9 cellular contexts compared by ENCODE assay signal in the genomic region with DNA sequence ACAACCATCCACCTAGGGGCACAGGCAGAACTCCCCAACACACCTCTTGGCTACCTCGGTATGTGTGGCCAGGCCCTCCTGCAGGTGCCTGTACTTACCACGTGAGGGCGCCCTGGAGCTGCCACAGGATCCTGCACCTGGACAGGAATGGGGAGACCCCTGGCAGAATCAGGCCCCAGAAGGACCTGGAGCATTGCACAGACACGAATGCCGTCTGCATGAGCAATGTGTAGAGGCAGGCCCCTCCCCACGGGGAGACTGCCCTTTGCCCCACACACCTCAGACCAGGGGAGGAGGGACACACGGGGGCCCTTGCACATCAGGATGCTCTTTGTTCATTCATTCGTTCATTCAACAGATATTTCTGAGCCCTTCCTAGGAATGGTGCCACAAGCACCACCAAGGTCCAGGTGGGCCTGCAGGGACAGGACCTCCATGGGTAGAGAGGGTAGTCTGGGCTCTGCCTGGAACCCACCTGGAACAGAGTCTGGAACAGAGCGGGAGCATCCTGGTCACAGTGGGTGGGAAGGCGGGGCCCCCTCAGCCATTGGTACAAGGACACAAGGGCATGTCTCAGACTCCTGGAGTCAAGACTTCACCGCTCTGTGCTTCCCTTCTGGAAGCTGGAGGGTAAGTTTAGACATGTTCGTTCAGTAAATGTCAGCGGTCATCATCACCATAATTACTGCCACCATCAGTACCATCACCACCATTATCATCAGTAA. TPM values are rescaled to one million over a fixed set of nuclear protein-coding genes. Genes with fewer than 3 reads are reported as not detected.
DNase-seq lines count a peak whose midpoint lies in the region; ATAC-seq, FAIRE-seq and TF ChIP-seq lines count a peak whose summit lies in the region.
"Had no signal": no experiment of that assay in that cellular context is flagged by ENCODE, and none has a peak within 500 bp of the region (broad histone marks: within the 10 kb centered on the region; RNA-seq: fewer than 3 reads in every experiment).

No MANE protein-coding gene starts in this region.

- H3K79me2 ChIP-seq in keratinocyte (ENCODE audit: control insufficient read depth, insufficient read depth, low read length): no peaks in the 10 kb centered on the region

- no peaks in the 10 kb centered on the region for H3K4me1 ChIP-seq in BE2C
- peaks cover 2% of the 10 kb centered on the region for H3K4me1 ChIP-seq in keratinocyte (ENCODE audit: control insufficient read depth, extremely low read depth, insufficient read depth, low read length)

- H4K20me1 ChIP-seq in keratinocyte (ENCODE audit: control insufficient read depth, extremely low read depth, insufficient read depth, low read length): peaks cover 7% of the 10 kb centered on the region

- peak; percentile 68 for DNase-seq in BE2C
- DNase-seq in GM19240 (ENCODE audit: insufficient read length, low spot score): peak; percentile 73
- DNase-seq in SK-N-DZ (ENCODE audit: low spot score): peak; percentile 77
- DNase-seq in amniotic epithelial cell (ENCODE audit: low read depth): peak; percentile 10
- DNase-seq in keratinocyte (ENCODE audit: low read depth, low spot score): no peak
- peak; percentile 38 to 55 for DNase-seq in stimulated activated CD4-positive, alpha-beta T cell treated with anti-CD3 and anti-CD28 coated beads, Interleukin-4, amount 100 ng/mL, for 48 hours (ENCODE audit: low read depth in 2 of 2)

- no peaks in the 10 kb centered on the region for H3K9me1 ChIP-seq in keratinocyte (ENCODE audit: control insufficient read depth, extremely low read depth, insufficient read depth, low read length)

- no peak for FAIRE-seq in keratinocyte (lab: Jason Lieb, UNC)
- FAIRE-seq: islet of Langerhans had no signal

- H3K27me3 ChIP-seq in BE2C (peaks cover 8% of the 10 kb centered on the region), keratinocyte (ENCODE audit: control insufficient read depth, extremely low read depth, insufficient read depth, low read length) (peaks cover 24% of the 10 kb centered on the region)

- H3K9me3 ChIP-seq in BE2C (no peaks in the 10 kb centered on the region), keratinocyte (ENCODE audit: control insufficient read depth, low read depth, low read length) (peaks cover 3% of the 10 kb centered on the region)

- TF ChIP-seq CTCF in BE2C (IDR thresholded peaks at IDR 0.05; ENCODE audit: low read depth, low read length) (peak; percentile 87), keratinocyte (optimal IDR thresholded peaks at IDR 0.05 in 1 of 3, IDR thresholded peaks at IDR 0.05 in 1 of 3, conservative IDR thresholded peaks at IDR 0.05 in 1 of 3; ENCODE audit: extremely low read depth in 1 of 3, insufficient read depth in 2 of 3, low read length in 3 of 3) (peak; percentile 89 to 96 (median 93))

- ATAC-seq in GM21390 (IDR thresholded peaks at IDR 0.05; ENCODE audit: unreplicated experiment) (no peak), GM21515 (IDR thresholded peaks at IDR 0.05; ENCODE audit: unreplicated experiment) (no peak)

- no peaks in the 10 kb centered on the region for H3K36me3 ChIP-seq in BE2C
- H3K36me3 ChIP-seq in keratinocyte (ENCODE audit: control insufficient read depth in 2 of 2, extremely low read depth in 1 of 2, insufficient read depth in 2 of 2, low read length in 2 of 2): no peaks in the 10 kb centered on the region

- H3K4me3 ChIP-seq in BE2C (ENCODE audit: low read depth, low read length): no peak overlapping the region
- H3K4me3 ChIP-seq in keratinocyte (ENCODE audit: control insufficient read depth in 2 of 3, extremely low read depth in 1 of 3, insufficient read depth in 2 of 3, low read depth in 1 of 3, low read length in 3 of 3): no peak overlapping the region

- no peak overlapping the region for H3K9ac ChIP-seq in keratinocyte (ENCODE audit: control insufficient read depth, extremely low read depth, insufficient read depth, low read length)

- H3K4me2 ChIP-seq in keratinocyte (ENCODE audit: control insufficient read depth, extremely low read depth, insufficient read depth, low read depth, low read length): no peak overlapping the region

- no peak overlapping the region for H3K27ac ChIP-seq in keratinocyte (ENCODE audit: control insufficient read depth, insufficient read depth, low read length)

- no peak overlapping the region for H2AFZ ChIP-seq in keratinocyte (ENCODE audit: control insufficient read depth, low read length)

- dilution Hi-C loops in keratinocyte (cut with MboI; ENCODE audit: extremely low pct_ligation_motif_present, low sequenced_read_pairs): no loop called here

RNA-seq across cellular contexts. Expression of gene YTHDF1, which starts 32.3 kb away (rescaled TPM):
- 90.9 TPM for polyA plus RNA-seq in BE2C (2012; ENCODE audit: insufficient read depth, insufficient read length, low read depth)
- polyA plus RNA-seq in SK-N-DZ (2014; cell fraction: cytosol; rRNA removed): 41.9 and 44.5 TPM in 2 replicates
- polyA plus RNA-seq in SK-N-DZ (2014; cell fraction: nucleus; rRNA removed): 34.4 and 56.3 TPM in 2 replicates
- 23.4 to 34.8 TPM (median 26.4 TPM) in 3 replicates for polyA plus RNA-seq in keratinocyte
- polyA plus RNA-seq in keratinocyte (2011; ENCODE audit: low read depth): 10.1 TPM
- 24.7 and 25.3 TPM in 2 replicates for polyA plus RNA-seq in keratinocyte (2011; cell fraction: cytosol; rRNA removed)
- polyA plus RNA-seq in keratinocyte (2011; cell fraction: nucleus; rRNA removed): 34.2 and 41.0 TPM in 2 replicates
- 29.3 and 29.6 TPM in 2 replicates for polyA plus RNA-seq in keratinocyte (2012; ENCODE audit: low replicate concordance)
- 22.0 to 32.9 TPM (median 23.6 TPM) in 3 replicates for polyA minus RNA-seq in keratinocyte
- 41.2 TPM for polyA minus RNA-seq in keratinocyte (2011; cell fraction: cytosol; rRNA and poly(A)+ RNA removed)
- polyA minus RNA-seq in keratinocyte (2011; cell fraction: nucleus; rRNA and poly(A)+ RNA removed): 20.6 and 25.3 TPM in 2 replicates

RNA-seq across cellular contexts. Expression of gene BIRC7, which starts 52.1 kb away (rescaled TPM):
- 0.56 TPM for polyA plus RNA-seq in BE2C (2012; ENCODE audit: insufficient read depth, insufficient read length, low read depth)
- polyA plus RNA-seq in SK-N-DZ (2014; cell fraction: cytosol; rRNA removed): 0.28 TPM in 1 of 2 replicates, not detected in the other
- polyA plus RNA-seq in SK-N-DZ (2014; cell fraction: nucleus; rRNA removed): 1.8 and 2.2 TPM in 2 replicates
- polyA plus RNA-seq in keratinocyte: not detected in 3 replicates
- polyA plus RNA-seq in keratinocyte (2011; ENCODE audit: low read depth): not detected
- not detected in 2 replicates for polyA plus RNA-seq in keratinocyte (2011; cell fraction: cytosol; rRNA removed)
- not detected in 2 replicates for polyA plus RNA-seq in keratinocyte (2011; cell fraction: nucleus; rRNA removed)
- not detected in 2 replicates for polyA plus RNA-seq in keratinocyte (2012; ENCODE audit: low replicate concordance)
- polyA minus RNA-seq in keratinocyte: not detected in 3 replicates
- not detected for polyA minus RNA-seq in keratinocyte (2011; cell fraction: cytosol; rRNA and poly(A)+ RNA removed)
- not detected in 2 replicates for polyA minus RNA-seq in keratinocyte (2011; cell fraction: nucleus; rRNA and poly(A)+ RNA removed)
